5 cellular contexts compared by ENCODE assay signal in the genomic region with DNA sequence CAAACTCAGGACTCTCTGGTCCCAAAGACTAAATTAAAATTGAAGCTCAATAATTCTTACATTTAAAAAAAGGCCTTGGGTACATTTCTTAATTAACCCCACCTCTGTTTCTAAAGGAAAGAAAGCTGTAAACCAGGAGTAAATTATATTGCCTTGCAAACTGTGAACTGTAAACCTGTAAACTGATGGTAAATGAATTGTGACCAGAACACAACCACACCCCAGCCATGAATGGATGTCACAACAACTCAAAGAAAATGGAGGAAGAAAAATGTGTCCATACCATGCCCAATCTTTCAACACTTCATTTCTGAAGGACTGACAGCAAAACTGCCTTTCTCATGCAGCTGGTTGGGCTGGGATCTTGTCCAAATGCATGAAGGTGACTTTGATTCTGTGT.
"Had no signal": no experiment of that assay in that cellular context is flagged by ENCODE, and none has a peak within 500 bp of the region (broad histone marks: within the 10 kb centered on the region; RNA-seq: fewer than 3 reads in every experiment).

No MANE protein-coding gene starts in this region.

- ATAC-seq: HCT116, HepG2 had no signal

- DNase-seq: GOT3, H7, HFFc6 had no signal
